Comparison of ENCODE assay signal across 8 cellular contexts in the genomic region with DNA sequence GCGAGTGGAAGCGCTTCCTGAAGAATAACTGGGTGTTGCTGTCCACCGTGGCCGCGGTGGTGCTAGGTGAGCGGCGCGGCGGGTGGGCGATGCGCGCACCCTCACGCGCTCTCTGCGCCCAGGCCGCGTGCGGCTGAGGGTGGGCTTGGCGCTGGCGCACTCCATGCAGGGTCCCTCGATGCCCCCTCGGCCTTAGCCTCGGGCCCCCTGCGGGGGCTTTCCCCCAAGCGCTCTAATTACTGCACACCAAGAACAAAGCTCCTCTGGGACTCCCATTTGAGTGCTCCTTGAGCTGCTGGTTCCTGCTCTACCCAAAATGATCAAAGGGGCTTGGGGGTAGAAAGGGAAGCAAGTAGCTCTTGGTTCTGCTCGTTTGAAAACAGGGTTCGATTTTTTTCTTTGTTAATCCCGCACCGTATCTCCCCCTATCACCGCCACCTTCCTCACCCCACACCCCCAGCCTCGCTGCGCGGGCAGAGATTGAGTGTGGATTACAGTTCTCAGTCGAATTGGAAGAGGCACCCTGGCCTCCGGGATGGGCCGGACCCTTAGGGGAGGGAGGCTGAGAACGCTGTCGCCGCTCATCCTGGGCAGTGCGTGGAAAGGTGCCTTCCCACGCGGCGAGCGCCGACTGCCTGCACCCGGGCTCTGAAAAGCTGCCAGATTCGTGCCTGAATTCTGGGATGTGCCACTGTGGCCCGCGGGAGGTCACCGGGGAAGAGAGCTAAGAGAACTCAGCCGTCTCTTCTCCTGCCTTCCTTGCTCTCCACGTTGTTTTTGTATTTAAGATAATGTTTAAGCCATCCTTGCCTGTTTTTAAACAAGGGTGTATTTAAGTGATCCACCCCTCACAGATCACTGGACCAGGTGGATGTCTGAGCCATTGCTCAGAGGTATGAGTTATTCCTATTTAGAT. TPM values are rescaled to one million over a fixed set of nuclear protein-coding genes. Genes with fewer than 3 reads are reported as not detected.
DNase-seq lines count a peak whose midpoint lies in the region; ATAC-seq, FAIRE-seq and TF ChIP-seq lines count a peak whose summit lies in the region.

No MANE protein-coding gene starts in this region.

- 1% methylated on average over 52 of the region's 52 CpGs for WGBS in liver

- TF ChIP-seq CTCF in C4-2B (conservative IDR thresholded peaks at IDR 0.05) (no peak), liver (IDR thresholded peaks at IDR 0.05; ENCODE audit: low read depth, low read length, missing input control) (no peak), tibial artery (IDR thresholded peaks at IDR 0.05) (no peak)

- TF ChIP-seq RAD21 in liver (IDR thresholded peaks at IDR 0.05): peak; percentile 8 to 26

- H3K27me3 ChIP-seq in liver (ENCODE audit: control insufficient read depth in 4 of 4, insufficient read depth in 4 of 4, low read length in 3 of 4) (no peaks in the 10 kb centered on the region), tibial artery (no peaks in the 10 kb centered on the region)

- H3K27ac ChIP-seq in C4-2B: peak overlapping the region; percentile 38
- peak overlapping the region; percentile 64 for H3K27ac ChIP-seq in caudate nucleus (ENCODE audit: low read depth, low read length)
- peak overlapping the region; percentile 86 to 92 for H3K27ac ChIP-seq in liver (ENCODE audit: low read depth in 1 of 2, low read length in 2 of 2)
- H3K27ac ChIP-seq in tibial artery: peak overlapping the region; percentile 69 to 84

- H3K4me3 ChIP-seq in liver (ENCODE audit: low read depth in 1 of 3, low read length in 3 of 3): peak overlapping the region; percentile 87 to 97 (median 92)
- peak overlapping the region; percentile 71 to 80 for H3K4me3 ChIP-seq in tibial artery

- peak; percentile 4 for ATAC-seq in HG03521 (IDR thresholded peaks at IDR 0.05; ENCODE audit: unreplicated experiment)

- H3K4me1 ChIP-seq in liver (ENCODE audit: control insufficient read depth in 4 of 4, insufficient read depth in 4 of 4, low read length in 3 of 4) (peaks cover 2 to 33% (median 2%) of the 10 kb centered on the region in 4 donors), tibial artery (peaks cover 0 to 12% (median 9%) of the 10 kb centered on the region in 4 donors)

- no peaks in the 10 kb centered on the region for H3K9me3 ChIP-seq in liver (ENCODE audit: control insufficient read depth in 4 of 4, low read length in 3 of 4)
- no peaks in the 10 kb centered on the region for H3K9me3 ChIP-seq in tibial artery

- DNase-seq in GM19239 (ENCODE audit: insufficient read length, low spot score): no peak
- DNase-seq in caudate nucleus (lab: John Stamatoyannopoulos, UW): peak in 20 of 61 donors; percentile 6 to 46 (median 22)
- no peak for DNase-seq in tibial artery
- DNase-seq in NK-92 treated with Interleukin-12 subunit alpha and Interleukin-12 subunit beta, amount 100 ng/mL, for 24 hours (lab: John Stamatoyannopoulos, UW): no peak
- DNase-seq in NOMO-1 treated with dmso at 0.1 percent for 144 hours (lab: John Stamatoyannopoulos, UW; ENCODE audit: unreplicated experiment): no peak

- H3K9ac ChIP-seq in liver (ENCODE audit: low read depth in 1 of 2, low read length in 2 of 2): peak overlapping the region; percentile 72 to 94

- peak; percentile 79 for FAIRE-seq in GM19239 (lab: Jason Lieb, UNC)

- peaks cover 0 to 6% (median 0%) of the 10 kb centered on the region in 4 donors for H3K36me3 ChIP-seq in liver (ENCODE audit: control insufficient read depth in 4 of 4, insufficient read depth in 3 of 4, low read depth in 1 of 4, low read length in 3 of 4)
- H3K36me3 ChIP-seq in tibial artery: no peaks in the 10 kb centered on the region

- intact Hi-C loops in tibial artery (cut with DNase I; ENCODE audit: low total_unique reads): no loop called here

TF ChIP-seq in liver, 16 proteins besides CTCF, POLR2A, EP300 and RAD21:
- TF ChIP-seq, protein P1, sequence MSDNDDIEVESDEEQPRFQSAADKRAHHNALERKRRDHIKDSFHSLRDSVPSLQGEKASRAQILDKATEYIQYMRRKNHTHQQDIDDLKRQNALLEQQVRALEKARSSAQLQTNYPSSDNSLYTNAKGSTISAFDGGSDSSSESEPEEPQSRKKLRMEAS (IDR thresholded peaks at IDR 0.05): no peak
- TF ChIP-seq HNF4A (conservative IDR thresholded peaks at IDR 0.05): peak in 1 of 2 donors; percentile 4

RNA-seq across cellular contexts. Expression of a gene that starts 0.7 kb away (rescaled TPM):
- total RNA-seq in liver: 10 to 100 TPM in 1 of 2 donors, under 1 TPM in 1; 0.33 to 86.0 TPM
- polyA plus RNA-seq in liver: 10 to 100 TPM; 24.3 to 42.2 TPM

Comparison
In these comparisons a context has a peak if more than half of its experiments do, and no peak if none do; other contexts are left out.
1. H3K27ac ChIP-seq: peak in every context shown above with its lines; median percentile 89 in liver; 76 in tibial artery; 64 in caudate nucleus; 38 in C4-2B.